In genomic region chr1:39158330-39159086, GRCh38 we compare ENCODE assay signal across 8 cellular contexts. TPM values are rescaled to one million over a fixed set of nuclear protein-coding genes. Genes with fewer than 3 reads are reported as not detected.
DNase-seq lines count a peak whose midpoint lies in the region; ATAC-seq and TF ChIP-seq lines count a peak whose summit lies in the region.

No MANE protein-coding gene starts in this region.

- intact Hi-C loops in breast epithelium (cut with DNase I; ENCODE audit: low total_unique reads): no loop called here
- intact Hi-C loops in lower lobe of right lung (cut with DNase I): no loop called here
- intact Hi-C loops in natural killer cell (cut with micrococcal nuclease): no loop called here

- no peak overlapping the region for H3K4me3 ChIP-seq in CD8-positive, alpha-beta memory T cell (ENCODE audit: low read length)
- peak overlapping the region; percentile 47 for H3K4me3 ChIP-seq in LNCaP clone FGC (ENCODE audit: low read depth, low read length)
- H3K4me3 ChIP-seq in breast epithelium: peak overlapping the region in 2 of 3 donors; percentile 6 to 11
- H3K4me3 ChIP-seq in lower lobe of right lung: peak overlapping the region; percentile 41

- no peaks in the 10 kb centered on the region for H3K36me3 Mint-ChIP-seq in CD8-positive, alpha-beta memory T cell
- H3K36me3 Mint-ChIP-seq in T-helper 17 cell (ENCODE audit: low read depth) (no peaks in the 10 kb centered on the region), natural killer cell (no peaks in the 10 kb centered on the region)

- peaks cover 7 to 9% of the 10 kb centered on the region in 2 donors for H3K27me3 Mint-ChIP-seq in CD8-positive, alpha-beta memory T cell
- H3K27me3 Mint-ChIP-seq in T-helper 17 cell: peaks cover 6% of the 10 kb centered on the region
- no peaks in the 10 kb centered on the region for H3K27me3 Mint-ChIP-seq in natural killer cell (ENCODE audit: low read depth in 2 of 2)

- 0 out of 2 replicates have a peak, but pooled peaks have one; percentile 8 for TF ChIP-seq CTCF in LNCaP clone FGC (IDR thresholded peaks at IDR 0.05; ENCODE audit: control insufficient read depth, extremely low read depth, insufficient read depth)
- peak in 1 of 3 donors; percentile 9 for TF ChIP-seq CTCF in breast epithelium (IDR thresholded peaks at IDR 0.05)
- peak; percentile 11 for TF ChIP-seq CTCF in lower lobe of right lung (IDR thresholded peaks at IDR 0.05)
- no peak for TF ChIP-seq CTCF in natural killer cell (IDR thresholded peaks at IDR 0.05)

- no peak overlapping the region for H3K27ac Mint-ChIP-seq in CD8-positive, alpha-beta memory T cell
- H3K27ac Mint-ChIP-seq in T-helper 17 cell (no peak overlapping the region), natural killer cell (no peak overlapping the region)

- peaks cover 0 to 4% (median 3%) of the 10 kb centered on the region in 3 donors for H3K4me1 Mint-ChIP-seq in CD8-positive, alpha-beta memory T cell
- peaks cover 2% of the 10 kb centered on the region for H3K4me1 Mint-ChIP-seq in T-helper 17 cell
- H3K4me1 Mint-ChIP-seq in natural killer cell: peaks cover 0 to 8% of the 10 kb centered on the region in 2 donors

- no peak overlapping the region for H3K4me3 Mint-ChIP-seq in CD8-positive, alpha-beta memory T cell
- H3K4me3 Mint-ChIP-seq in T-helper 17 cell: no peak overlapping the region
- H3K4me3 Mint-ChIP-seq in natural killer cell: no peak overlapping the region

- CTCF ChIA-PET in CD8-positive, alpha-beta memory T cell (lab: Charles Lee): interaction anchor here (1.3 kb wide), 2 partner anchors 100 to 252 kb away, joined by 3 read pairs; no protein-coding TSS in a partner anchor

- POLR2A ChIA-PET in CD8-positive, alpha-beta memory T cell (lab: Charles Lee): no interaction called here

- DNase-seq in CD8-positive, alpha-beta memory T cell: no peak
- DNase-seq in LNCaP clone FGC (ENCODE audit: low read depth): peak; percentile 96
- peak; percentile 49 to 55 for DNase-seq in breast epithelium (ENCODE audit: low spot score in 2 of 2)
- peak; percentile 56 for DNase-seq in lower lobe of right lung
- no peak for DNase-seq in T-helper 17 cell
- DNase-seq in natural killer cell: no peak
- DNase-seq in NOMO-1 treated with DMSO at 0.1 percent for 48 hours (lab: John Stamatoyannopoulos, UW; ENCODE audit: unreplicated experiment): no peak

- no peaks in the 10 kb centered on the region for H3K9me3 Mint-ChIP-seq in CD8-positive, alpha-beta memory T cell
- H3K9me3 Mint-ChIP-seq in natural killer cell: no peaks in the 10 kb centered on the region

- H3K36me3 ChIP-seq in CD8-positive, alpha-beta memory T cell (ENCODE audit: insufficient read depth, low read length): no peaks in the 10 kb centered on the region
- H3K36me3 ChIP-seq in breast epithelium: no peaks in the 10 kb centered on the region
- no peaks in the 10 kb centered on the region for H3K36me3 ChIP-seq in lower lobe of right lung

- peak overlapping the region; percentile 33 for H3K27ac ChIP-seq in CD8-positive, alpha-beta memory T cell (ENCODE audit: low read depth, low read length)
- H3K27ac ChIP-seq in breast epithelium: peak overlapping the region; percentile 74 to 92
- H3K27ac ChIP-seq in lower lobe of right lung: peak overlapping the region; percentile 84

- TF ChIP-seq POLR2A in breast epithelium (IDR thresholded peaks at IDR 0.05): no peak

- peaks cover 5% of the 10 kb centered on the region for H3K4me1 ChIP-seq in CD8-positive, alpha-beta memory T cell (ENCODE audit: insufficient read depth, low read length)
- peaks cover 3 to 48% of the 10 kb centered on the region in 2 donors for H3K4me1 ChIP-seq in breast epithelium
- peaks cover 68% of the 10 kb centered on the region for H3K4me1 ChIP-seq in lower lobe of right lung

- ATAC-seq in lower lobe of right lung (peak; percentile 83 to 87), T-helper 17 cell (no peak), HG02973 (IDR thresholded peaks at IDR 0.05; ENCODE audit: unreplicated experiment) (no peak), natural killer cell (no peak)

- no peaks in the 10 kb centered on the region for H3K27me3 ChIP-seq in CD8-positive, alpha-beta memory T cell (ENCODE audit: insufficient read depth, low read length, poor library complexity, severe bottlenecking)
- no peaks in the 10 kb centered on the region for H3K27me3 ChIP-seq in breast epithelium
- H3K27me3 ChIP-seq in lower lobe of right lung (ENCODE audit: low read depth): no peaks in the 10 kb centered on the region

- no peaks in the 10 kb centered on the region for H3K9me3 ChIP-seq in CD8-positive, alpha-beta memory T cell (ENCODE audit: low read length)
- H3K9me3 ChIP-seq in breast epithelium (no peaks in the 10 kb centered on the region), lower lobe of right lung (no peaks in the 10 kb centered on the region), T-helper 17 cell (ENCODE audit: control insufficient read depth, low read length, poor library complexity, severe bottlenecking) (no peaks in the 10 kb centered on the region)

RNA-seq across cellular contexts. Expression of gene MACF1, which starts 46.0 kb away (rescaled TPM):
- 100 to 1,000 TPM; 151 to 154 TPM for total RNA-seq in CD8-positive, alpha-beta memory T cell
- 87.6 TPM for polyA plus RNA-seq in CD8-positive, alpha-beta memory T cell
- total RNA-seq in breast epithelium (100 to 1,000 TPM; 279 to 350 (median 325) TPM), lower lobe of right lung (506 TPM), T-helper 17 cell (100 to 1,000 TPM; 510 to 525 TPM), natural killer cell (100 to 1,000 TPM; 752 to 811 (median 752) TPM)

Comparison
In these comparisons a context has a peak if more than half of its experiments do, and no peak if none do; other contexts are left out.
1. DNase-seq: peak in LNCaP clone FGC (single experiment), breast epithelium (2 of 2) and lower lobe of right lung (single experiment); none in CD8-positive, alpha-beta memory T cell (0 of 5), T-helper 17 cell (0 of 3), natural killer cell (single experiment) and NOMO-1 treated with DMSO at 0.1 percent for 48 hours (single experiment).
2. H3K27ac ChIP-seq: peak in every context shown above with its lines; median percentile 84 in lower lobe of right lung; 83 in breast epithelium; 33 in CD8-positive, alpha-beta memory T cell.
3. ATAC-seq: peak in lower lobe of right lung (2 of 2); none in T-helper 17 cell (single experiment), HG02973 (single experiment) and natural killer cell (0 of 3).